Comparison of ENCODE assay signal across 8 cellular contexts in the genomic region with DNA sequence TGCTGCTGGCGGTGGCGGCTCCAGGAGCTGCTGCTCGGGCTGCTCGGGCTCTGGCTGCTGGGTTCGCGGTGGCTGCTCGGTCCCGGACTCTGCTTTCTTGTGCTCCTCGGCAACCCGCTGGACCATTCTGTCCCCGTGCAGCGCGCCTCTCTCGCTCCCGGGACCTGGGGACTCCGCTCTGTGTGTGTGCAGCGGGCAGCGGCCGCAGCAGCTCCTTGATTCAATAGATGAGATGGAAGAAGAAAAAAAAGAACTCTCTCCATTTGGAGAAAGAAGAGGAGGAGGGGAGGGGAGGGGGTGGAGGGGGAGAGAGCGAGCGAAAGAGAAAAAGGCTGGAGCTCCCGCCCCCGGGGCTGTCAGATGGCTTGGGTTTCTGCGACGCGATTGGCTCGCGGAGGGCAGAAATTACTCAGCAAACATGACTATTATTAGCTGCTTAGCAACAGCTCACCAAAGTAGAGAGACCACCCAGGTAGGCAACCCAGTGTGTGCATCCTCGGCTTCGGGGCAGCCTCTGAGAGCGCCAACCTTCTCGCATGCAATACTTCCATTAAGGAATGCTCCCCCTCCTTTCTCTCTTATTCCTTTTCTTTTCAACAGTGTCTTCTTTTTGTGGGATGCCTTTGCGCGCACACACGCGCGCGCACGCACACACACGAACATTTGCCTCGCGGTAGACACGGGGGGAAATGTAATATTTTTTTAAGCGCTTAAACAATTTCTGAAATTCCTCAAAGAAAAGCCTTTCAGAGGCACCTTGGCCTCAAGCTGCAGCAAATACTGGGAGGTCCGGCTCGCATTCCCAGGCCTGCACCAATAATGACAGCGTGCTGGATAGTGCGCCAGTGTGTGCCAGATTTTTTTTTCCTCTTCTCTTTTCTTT. TPM values are rescaled to one million over a fixed set of nuclear protein-coding genes. Genes with fewer than 3 reads are reported as not detected.
DNase-seq lines count a peak whose midpoint lies in the region; ATAC-seq and TF ChIP-seq lines count a peak whose summit lies in the region.

No MANE protein-coding gene starts in this region.

- CTCF ChIA-PET in AG04449 (lab: Yijun Ruan, JAX) = interaction anchor here (1.1 kb wide), 1 partner anchor 47 kb away, joined by 4 read pairs; no protein-coding TSS in a partner anchor
- CTCF ChIA-PET in activated CD8-positive, alpha-beta T cell treated with anti-CD3 and anti-CD28 coated beads for 36 hours (lab: Charles Lee) = interaction anchor here (1.1 kb wide), 1 partner anchor 46 kb away, joined by 4 read pairs; no protein-coding TSS in a partner anchor

- WGBS in lower leg skin, 2 donors = 1% methylated on average over 41 to 43 of the region's 48 CpGs

- H3K4me3 Mint-ChIP-seq in activated CD8-positive, alpha-beta T cell treated with anti-CD3 and anti-CD28 coated beads for 36 hours = peak overlapping the region; percentile 94

- H3K4me1 Mint-ChIP-seq in activated CD8-positive, alpha-beta T cell treated with anti-CD3 and anti-CD28 coated beads for 36 hours (ENCODE audit: low read depth) = peaks cover 30% of the 10 kb centered on the region

- no peaks in the 10 kb centered on the region for H3K9me3 Mint-ChIP-seq in activated CD8-positive, alpha-beta T cell treated with anti-CD3 and anti-CD28 coated beads for 36 hours

- TF ChIP-seq CTCF in AG04449 (IDR thresholded peaks at IDR 0.05; ENCODE audit: insufficient read depth, low read length, missing control alignments) = no peak
- TF ChIP-seq CTCF in activated CD8-positive, alpha-beta T cell treated with anti-CD3 and anti-CD28 coated beads for 36 hours (IDR thresholded peaks at IDR 0.05) = no peak
- TF ChIP-seq CTCF in lower leg skin (IDR thresholded peaks at IDR 0.05) = no peak

- POLR2A ChIA-PET in AG04449 (lab: Yijun Ruan, JAX) = interaction anchor here (0.9 kb wide), 1 partner anchor 307 kb away, joined by 3 read pairs; no protein-coding TSS in a partner anchor
- POLR2A ChIA-PET in activated CD8-positive, alpha-beta T cell treated with anti-CD3 and anti-CD28 coated beads for 36 hours (lab: Charles Lee) = interaction anchor here (0.6 kb wide), 1 partner anchor 11 kb away, joined by 3 read pairs; no protein-coding TSS in a partner anchor

- no peak for TF ChIP-seq POLR2A in lower leg skin (IDR thresholded peaks at IDR 0.05)

- ATAC-seq in GM18868 (IDR thresholded peaks at IDR 0.05; ENCODE audit: unreplicated experiment) (peak; percentile 34), HG03432 (IDR thresholded peaks at IDR 0.05; ENCODE audit: unreplicated experiment) (peak; percentile 33)
- peak; percentile 28 for ATAC-seq in activated CD8-positive, alpha-beta T cell treated with anti-CD3 and anti-CD28 coated beads for 36 hours

- peak overlapping the region; percentile 30 for H3K27ac Mint-ChIP-seq in activated CD8-positive, alpha-beta T cell treated with anti-CD3 and anti-CD28 coated beads for 36 hours

- intact Hi-C loops in activated CD8-positive, alpha-beta T cell treated with anti-CD3 and anti-CD28 coated beads for 36 hours (cut with micrococcal nuclease) = loop anchor here (10.0 kb wide), 1 partner anchor 84 kb away; no protein-coding TSS in a partner anchor
- intact Hi-C loops in lower leg skin (cut with DNase I; ENCODE audit: low total_unique reads) = no loop called here

- H3K4me3 ChIP-seq in AG04449 (ENCODE audit: low read depth, low read length) = peak overlapping the region; percentile 86
- H3K4me3 ChIP-seq in lower leg skin (ENCODE audit: low read depth, poor library complexity, severe bottlenecking) = peak overlapping the region; percentile 70

- DNase-seq in AG04449 (ENCODE audit: low read depth, low spot score) (peak; percentile 67), NCI-H524 (lab: John Stamatoyannopoulos, UW) (peak; percentile 97 to 99), lower leg skin (ENCODE audit: low spot score in 2 of 2) (peak; percentile 85 to 95)
- DNase-seq in activated CD8-positive, alpha-beta T cell treated with anti-CD3 and anti-CD28 coated beads for 36 hours = peak; percentile 88
- peak; percentile 45 for DNase-seq in effector CD4-positive, alpha-beta T cell
- peak; percentile 36 to 61 (median 42) for DNase-seq in stimulated activated CD4-positive, alpha-beta T cell treated with anti-CD3 and anti-CD28 coated beads, TNF-alpha, amount 100 ng/mL, for 4 hours (ENCODE audit: low read depth in 3 of 3)

- H3K27me3 Mint-ChIP-seq in activated CD8-positive, alpha-beta T cell treated with anti-CD3 and anti-CD28 coated beads for 36 hours = peaks cover 24% of the 10 kb centered on the region

- H3K36me3 Mint-ChIP-seq in activated CD8-positive, alpha-beta T cell treated with anti-CD3 and anti-CD28 coated beads for 36 hours (ENCODE audit: low read depth) = peaks cover 14% of the 10 kb centered on the region

RNA-seq across cellular contexts. Expression of a gene that starts 7.6 kb away (rescaled TPM):
- total RNA-seq in activated CD8-positive, alpha-beta T cell treated with anti-CD3 and anti-CD28 coated beads for 36 hours = 1 to 10 TPM; 5.4 to 7.3 TPM
- 10 to 100 TPM; 16.5 to 25.6 (median 20.9) TPM for total RNA-seq in lower leg skin

Comparison
In these comparisons a context has a peak if more than half of its experiments do, and no peak if none do; other contexts are left out.
1. Peak in every context shown above with its lines: DNase-seq, ATAC-seq and H3K4me3 ChIP-seq.
2. DNase-seq: peak in every context shown above with its lines; median percentile 98 in NCI-H524; 90 in lower leg skin; 88 in activated CD8-positive, alpha-beta T cell treated with anti-CD3 and anti-CD28 coated beads for 36 hours; 67 in AG04449; 45 in effector CD4-positive, alpha-beta T cell; 42 in stimulated activated CD4-positive, alpha-beta T cell treated with anti-CD3 and anti-CD28 coated beads, TNF-alpha, amount 100 ng/mL, for 4 hours.